Comparison of ENCODE assay signal across 1 cellular context in genomic region chr14:24815543-24815942, GRCh38.
TF ChIP-seq lines count a peak whose summit lies in the region.

No MANE protein-coding gene starts in this region.

TF ChIP-seq in H1, 55 proteins besides CTCF, POLR2A, EP300 and RAD21:
- TF ChIP-seq SIRT6 (IDR thresholded peaks at IDR 0.05; ENCODE audit: low read length): no peak
- TF ChIP-seq SUZ12 (IDR thresholded peaks at IDR 0.05; ENCODE audit: low read length): no peak
- TF ChIP-seq SAP30 (IDR thresholded peaks at IDR 0.05; ENCODE audit: insufficient read depth, insufficient replicate concordance, low read length): no peak
- TF ChIP-seq BCL11A (IDR thresholded peaks at IDR 0.05; ENCODE audit: low read depth in 2 of 2, low read length in 2 of 2): no peak
- TF ChIP-seq YY1 (IDR thresholded peaks at IDR 0.05; ENCODE audit: low read depth, low read length): no peak
- no peak for TF ChIP-seq CBX5 (IDR thresholded peaks at IDR 0.05; ENCODE audit: low read depth, low read length)
